In genomic region chr14:74932401-74932901, GRCh38 we compare ENCODE assay signal across 1 cellular context.
A peak's percentile ranks its signal among the peaks of the same experiment; 100 is the strongest.
TF ChIP-seq lines count a peak whose summit lies in the region.

No MANE protein-coding gene starts in this region.

TF ChIP-seq in HepG2, 621 proteins besides CTCF, POLR2A, EP300 and RAD21 (continued from another document and continues in another):
- TF ChIP-seq, protein P1, sequence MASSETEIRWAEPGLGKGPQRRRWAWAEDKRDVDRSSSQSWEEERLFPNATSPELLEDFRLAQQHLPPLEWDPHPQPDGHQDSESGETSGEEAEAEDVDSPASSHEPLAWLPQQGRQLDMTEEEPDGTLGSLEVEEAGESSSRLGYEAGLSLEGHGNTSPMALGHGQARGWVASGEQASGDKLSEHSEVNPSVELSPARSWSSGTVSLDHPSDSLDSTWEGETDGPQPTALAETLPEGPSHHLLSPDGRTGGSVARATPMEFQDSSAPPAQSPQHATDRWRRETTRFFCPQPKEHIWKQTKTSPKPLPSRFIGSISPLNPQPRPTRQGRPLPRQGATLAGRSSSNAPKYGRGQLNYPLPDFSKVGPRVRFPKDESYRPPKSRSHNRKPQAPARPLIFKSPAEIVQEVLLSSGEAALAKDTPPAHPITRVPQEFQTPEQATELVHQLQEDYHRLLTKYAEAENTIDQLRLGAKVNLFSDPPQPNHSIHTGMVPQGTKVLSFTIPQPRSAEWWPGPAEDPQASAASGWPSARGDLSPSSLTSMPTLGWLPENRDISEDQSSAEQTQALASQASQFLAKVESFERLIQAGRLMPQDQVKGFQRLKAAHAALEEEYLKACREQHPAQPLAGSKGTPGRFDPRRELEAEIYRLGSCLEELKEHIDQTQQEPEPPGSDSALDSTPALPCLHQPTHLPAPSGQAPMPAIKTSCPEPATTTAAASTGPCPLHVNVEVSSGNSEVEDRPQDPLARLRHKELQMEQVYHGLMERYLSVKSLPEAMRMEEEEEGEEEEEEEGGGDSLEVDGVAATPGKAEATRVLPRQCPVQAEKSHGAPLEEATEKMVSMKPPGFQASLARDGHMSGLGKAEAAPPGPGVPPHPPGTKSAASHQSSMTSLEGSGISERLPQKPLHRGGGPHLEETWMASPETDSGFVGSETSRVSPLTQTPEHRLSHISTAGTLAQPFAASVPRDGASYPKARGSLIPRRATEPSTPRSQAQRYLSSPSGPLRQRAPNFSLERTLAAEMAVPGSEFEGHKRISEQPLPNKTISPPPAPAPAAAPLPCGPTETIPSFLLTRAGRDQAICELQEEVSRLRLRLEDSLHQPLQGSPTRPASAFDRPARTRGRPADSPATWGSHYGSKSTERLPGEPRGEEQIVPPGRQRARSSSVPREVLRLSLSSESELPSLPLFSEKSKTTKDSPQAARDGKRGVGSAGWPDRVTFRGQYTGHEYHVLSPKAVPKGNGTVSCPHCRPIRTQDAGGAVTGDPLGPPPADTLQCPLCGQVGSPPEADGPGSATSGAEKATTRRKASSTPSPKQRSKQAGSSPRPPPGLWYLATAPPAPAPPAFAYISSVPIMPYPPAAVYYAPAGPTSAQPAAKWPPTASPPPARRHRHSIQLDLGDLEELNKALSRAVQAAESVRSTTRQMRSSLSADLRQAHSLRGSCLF (CRISPR knock-in tag; IDR thresholded peaks at IDR 0.05; ENCODE audit: borderline replicate concordance) = no peak
- TF ChIP-seq ARNT2 (CRISPR knock-in tag; IDR thresholded peaks at IDR 0.05; ENCODE audit: low read depth) (no peak), TMF1 (CRISPR knock-in tag; IDR thresholded peaks at IDR 0.05; ENCODE audit: low read depth) (no peak), GATA4 (IDR thresholded peaks at IDR 0.05; ENCODE audit: borderline replicate concordance, low read depth) (no peak), ZNF292 (CRISPR knock-in tag; IDR thresholded peaks at IDR 0.05; ENCODE audit: borderline replicate concordance, low read depth) (no peak), MXD3 (CRISPR knock-in tag; IDR thresholded peaks at IDR 0.05) (no peak), TARDBP (CRISPR knock-in tag; IDR thresholded peaks at IDR 0.05) (0 out of 2 replicates have a peak, but pooled peaks have one; percentile 47), TFDP2 (CRISPR knock-in tag; IDR thresholded peaks at IDR 0.05) (no peak), ZNF562 (CRISPR knock-in tag; IDR thresholded peaks at IDR 0.05; ENCODE audit: borderline replicate concordance) (no peak), NR2F6 (IDR thresholded peaks at IDR 0.05) (no peak), NR2F6 (CRISPR knock-in tag; IDR thresholded peaks at IDR 0.05) (peak; percentile 32; the same call in 1 of the 2 replicates), U2AF2 (IDR thresholded peaks at IDR 0.05; ENCODE audit: low read depth, low read length) (no peak), U2AF1 (optimal IDR thresholded peaks at IDR 0.05; ENCODE audit: low read depth, low read length) (no peak), SOX5 (CRISPR knock-in tag; IDR thresholded peaks at IDR 0.05; ENCODE audit: borderline replicate concordance) (no peak), DPF2 (CRISPR knock-in tag; IDR thresholded peaks at IDR 0.05; ENCODE audit: borderline replicate concordance, low read depth) (no peak), GABPB1 (CRISPR knock-in tag; IDR thresholded peaks at IDR 0.05) (peak; percentile 28; the same call in 1 of the 2 replicates), NR1H2 (CRISPR knock-in tag; IDR thresholded peaks at IDR 0.05; ENCODE audit: borderline replicate concordance, low read depth) (no peak), ZNF230 (CRISPR knock-in tag; IDR thresholded peaks at IDR 0.05) (no peak), ZNF274 (CRISPR knock-in tag; IDR thresholded peaks at IDR 0.05) (no peak), STAG1 (CRISPR knock-in tag; IDR thresholded peaks at IDR 0.05) (no peak), HMGXB4 (CRISPR knock-in tag; IDR thresholded peaks at IDR 0.05; ENCODE audit: borderline replicate concordance in 1 of 2, low read depth in 1 of 2) (no peak), ZNF142 (CRISPR knock-in tag; IDR thresholded peaks at IDR 0.05) (no peak), ZNF761 (CRISPR knock-in tag; conservative IDR thresholded peaks at IDR 0.05) (no peak), ETV5 (CRISPR knock-in tag; IDR thresholded peaks at IDR 0.05; ENCODE audit: borderline replicate concordance) (peak; percentile 83; the same call in 1 of the 2 replicates), HDAC6 (IDR thresholded peaks at IDR 0.05; ENCODE audit: low read depth, low read length) (no peak), REL (CRISPR knock-in tag; conservative IDR thresholded peaks at IDR 0.05) (no peak), ZNF674 (CRISPR knock-in tag; IDR thresholded peaks at IDR 0.05; ENCODE audit: low read depth) (no peak), CBFB (CRISPR knock-in tag; IDR thresholded peaks at IDR 0.05) (no peak), RFXAP (CRISPR knock-in tag; IDR thresholded peaks at IDR 0.05; ENCODE audit: borderline replicate concordance) (no peak), PRPF4 (IDR thresholded peaks at IDR 0.05; ENCODE audit: low read depth, low read length, poor library complexity, severe bottlenecking) (no peak), HMG20B (CRISPR knock-in tag; conservative IDR thresholded peaks at IDR 0.05) (no peak), ZSCAN21 (CRISPR knock-in tag; IDR thresholded peaks at IDR 0.05; ENCODE audit: borderline replicate concordance) (no peak), ZNF160 (CRISPR knock-in tag; IDR thresholded peaks at IDR 0.05) (no peak; the same call in 1 of the 2 replicates), FOXA1 (IDR thresholded peaks at IDR 0.05) (no peak), FOXA1 (CRISPR knock-in tag; IDR thresholded peaks at IDR 0.05) (0 out of 2 replicates have a peak, but pooled peaks have one; percentile 17)
- TF ChIP-seq, protein P2, sequence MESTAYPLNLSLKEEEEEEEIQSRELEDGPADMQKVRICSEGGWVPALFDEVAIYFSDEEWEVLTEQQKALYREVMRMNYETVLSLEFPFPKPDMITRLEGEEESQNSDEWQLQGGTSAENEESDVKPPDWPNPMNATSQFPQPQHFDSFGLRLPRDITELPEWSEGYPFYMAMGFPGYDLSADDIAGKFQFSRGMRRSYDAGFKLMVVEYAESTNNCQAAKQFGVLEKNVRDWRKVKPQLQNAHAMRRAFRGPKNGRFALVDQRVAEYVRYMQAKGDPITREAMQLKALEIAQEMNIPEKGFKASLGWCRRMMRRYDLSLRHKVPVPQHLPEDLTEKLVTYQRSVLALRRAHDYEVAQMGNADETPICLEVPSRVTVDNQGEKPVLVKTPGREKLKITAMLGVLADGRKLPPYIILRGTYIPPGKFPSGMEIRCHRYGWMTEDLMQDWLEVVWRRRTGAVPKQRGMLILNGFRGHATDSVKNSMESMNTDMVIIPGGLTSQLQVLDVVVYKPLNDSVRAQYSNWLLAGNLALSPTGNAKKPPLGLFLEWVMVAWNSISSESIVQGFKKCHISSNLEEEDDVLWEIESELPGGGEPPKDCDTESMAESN (CRISPR knock-in tag; conservative IDR thresholded peaks at IDR 0.05) = no peak
- TF ChIP-seq, protein P3, sequence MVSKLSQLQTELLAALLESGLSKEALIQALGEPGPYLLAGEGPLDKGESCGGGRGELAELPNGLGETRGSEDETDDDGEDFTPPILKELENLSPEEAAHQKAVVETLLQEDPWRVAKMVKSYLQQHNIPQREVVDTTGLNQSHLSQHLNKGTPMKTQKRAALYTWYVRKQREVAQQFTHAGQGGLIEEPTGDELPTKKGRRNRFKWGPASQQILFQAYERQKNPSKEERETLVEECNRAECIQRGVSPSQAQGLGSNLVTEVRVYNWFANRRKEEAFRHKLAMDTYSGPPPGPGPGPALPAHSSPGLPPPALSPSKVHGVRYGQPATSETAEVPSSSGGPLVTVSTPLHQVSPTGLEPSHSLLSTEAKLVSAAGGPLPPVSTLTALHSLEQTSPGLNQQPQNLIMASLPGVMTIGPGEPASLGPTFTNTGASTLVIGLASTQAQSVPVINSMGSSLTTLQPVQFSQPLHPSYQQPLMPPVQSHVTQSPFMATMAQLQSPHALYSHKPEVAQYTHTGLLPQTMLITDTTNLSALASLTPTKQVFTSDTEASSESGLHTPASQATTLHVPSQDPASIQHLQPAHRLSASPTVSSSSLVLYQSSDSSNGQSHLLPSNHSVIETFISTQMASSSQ (IDR thresholded peaks at IDR 0.05; ENCODE audit: low read depth) = no peak
- TF ChIP-seq, protein P3 (CRISPR knock-in tag; IDR thresholded peaks at IDR 0.05; ENCODE audit: borderline replicate concordance) = no peak
- TF ChIP-seq, protein P4, sequence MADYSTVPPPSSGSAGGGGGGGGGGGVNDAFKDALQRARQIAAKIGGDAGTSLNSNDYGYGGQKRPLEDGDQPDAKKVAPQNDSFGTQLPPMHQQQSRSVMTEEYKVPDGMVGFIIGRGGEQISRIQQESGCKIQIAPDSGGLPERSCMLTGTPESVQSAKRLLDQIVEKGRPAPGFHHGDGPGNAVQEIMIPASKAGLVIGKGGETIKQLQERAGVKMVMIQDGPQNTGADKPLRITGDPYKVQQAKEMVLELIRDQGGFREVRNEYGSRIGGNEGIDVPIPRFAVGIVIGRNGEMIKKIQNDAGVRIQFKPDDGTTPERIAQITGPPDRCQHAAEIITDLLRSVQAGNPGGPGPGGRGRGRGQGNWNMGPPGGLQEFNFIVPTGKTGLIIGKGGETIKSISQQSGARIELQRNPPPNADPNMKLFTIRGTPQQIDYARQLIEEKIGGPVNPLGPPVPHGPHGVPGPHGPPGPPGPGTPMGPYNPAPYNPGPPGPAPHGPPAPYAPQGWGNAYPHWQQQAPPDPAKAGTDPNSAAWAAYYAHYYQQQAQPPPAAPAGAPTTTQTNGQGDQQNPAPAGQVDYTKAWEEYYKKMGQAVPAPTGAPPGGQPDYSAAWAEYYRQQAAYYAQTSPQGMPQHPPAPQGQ (CRISPR knock-in tag; IDR thresholded peaks at IDR 0.05; ENCODE audit: borderline replicate concordance) = no peak
